In genomic region chr10:7027237-7027912, GRCh38 we compare ENCODE assay signal across 20 cellular contexts.
"Had no signal": no experiment of that assay in that cellular context is flagged by ENCODE, and none has a peak within 500 bp of the region (broad histone marks: within the 10 kb centered on the region; RNA-seq: fewer than 3 reads in every experiment).

No MANE protein-coding gene starts in this region.

- H3K27ac Mint-ChIP-seq: naive B cell; stimulated activated memory B cell treated with anti-CD40 and anti-IgM and Interleukin-4, amounts not matched to agents 10 μg/mL and 1 μg/mL and 100 μg/mL, for 72 hours had no signal

- H3K27me3 ChIP-seq: heart left ventricle, neutrophil, right lobe of liver, testis, tibial nerve, upper lobe of right lung had no signal

- H3K4me1 Mint-ChIP-seq: naive B cell; stimulated activated memory B cell treated with anti-CD40 and anti-IgM and Interleukin-4, amounts not matched to agents 10 μg/mL and 1 μg/mL and 100 μg/mL, for 72 hours had no signal

- DNase-seq: effector memory CD4-positive, alpha-beta T cell; heart left ventricle; hippocampal formation; kidney glomerular epithelial cell; mesendoderm; naive B cell; psoas muscle; retina; right lobe of liver; stimulated activated CD4-positive, alpha-beta T cell treated with anti-CD3 and anti-CD28 coated beads, Interleukin-4, amount 100 ng/mL, for 1 hour; stimulated activated naive CD8-positive, alpha-beta T cell treated with anti-CD3 and anti-CD28 coated beads, Interleukin-15, amount 100 ng/mL, for 72 hours; testis; upper lobe of right lung had no signal

- H3K36me3 ChIP-seq: heart left ventricle, neutrophil, right lobe of liver, tibial nerve, upper lobe of right lung had no signal

- FAIRE-seq: endometrium, frontal cortex, islet of Langerhans had no signal

- H3K9me3 ChIP-seq: neutrophil, testis, tibial nerve, upper lobe of right lung had no signal

- H3K4me3 Mint-ChIP-seq: naive B cell; stimulated activated memory B cell treated with anti-CD40 and anti-IgM and Interleukin-4, amounts not matched to agents 10 μg/mL and 1 μg/mL and 100 μg/mL, for 72 hours had no signal

- H3K4me1 ChIP-seq: psoas muscle, right lobe of liver, testis, upper lobe of right lung had no signal

- H3K27me3 Mint-ChIP-seq: stimulated activated naive CD8-positive, alpha-beta T cell treated with anti-CD3 and anti-CD28 coated beads, Interleukin-15, amount 100 ng/mL, for 72 hours had no signal

- H3K4me3 ChIP-seq: heart left ventricle, psoas muscle, right lobe of liver, testis, tibial nerve, upper lobe of right lung had no signal

- H3K27ac ChIP-seq: neutrophil, psoas muscle, right lobe of liver, testis had no signal

- ATAC-seq: esophagus mucosa; psoas muscle; right lobe of liver; stimulated activated memory B cell treated with anti-CD40 and anti-IgM and Interleukin-4, amounts not matched to agents 10 μg/mL and 1 μg/mL and 100 μg/mL, for 72 hours had no signal
